8 cellular contexts compared by ENCODE assay signal in genomic region chr5:101390317-101390908, GRCh38.
A peak's percentile ranks its signal among the peaks of the same experiment; 100 is the strongest.
DNase-seq lines count a peak whose midpoint lies in the region; ATAC-seq, FAIRE-seq and TF ChIP-seq lines count a peak whose summit lies in the region.

No MANE protein-coding gene starts in this region.

- TF ChIP-seq CTCF in D721Med (IDR thresholded peaks at IDR 0.05; ENCODE audit: insufficient read depth, missing control alignments) = peak; percentile 78
- TF ChIP-seq CTCF in ascending aorta (IDR thresholded peaks at IDR 0.05) = peak in 2 of 3 experiments; percentile 31 to 46
- peak; percentile 55 to 72 (median 56) for TF ChIP-seq CTCF in keratinocyte (optimal IDR thresholded peaks at IDR 0.05 in 1 of 3, IDR thresholded peaks at IDR 0.05 in 1 of 3, conservative IDR thresholded peaks at IDR 0.05 in 1 of 3; ENCODE audit: extremely low read depth in 1 of 3, insufficient read depth in 2 of 3, low read length in 3 of 3)
- peak in 2 of 3 experiments; percentile 23 to 35 for TF ChIP-seq CTCF in vagina (IDR thresholded peaks at IDR 0.05)

- H3K4me3 ChIP-seq in ascending aorta = no peak overlapping the region
- H3K4me3 ChIP-seq in keratinocyte (ENCODE audit: control insufficient read depth in 2 of 3, extremely low read depth in 1 of 3, insufficient read depth in 2 of 3, low read depth in 1 of 3, low read length in 3 of 3) = no peak overlapping the region
- no peak overlapping the region for H3K4me3 ChIP-seq in vagina

- dilution Hi-C loops in keratinocyte (cut with MboI; ENCODE audit: extremely low pct_ligation_motif_present, low sequenced_read_pairs) = no loop called here

- intact Hi-C loops in ascending aorta (cut with DNase I) (no loop called here), vagina (cut with DNase I) (no loop called here)

- FAIRE-seq in D721Med (lab: Jason Lieb, UNC) (peak; percentile 92), keratinocyte (lab: Jason Lieb, UNC) (peak; percentile 67)

- H3K9me1 ChIP-seq in keratinocyte (ENCODE audit: control insufficient read depth, extremely low read depth, insufficient read depth, low read length) = no peaks in the 10 kb centered on the region

- DNase-seq in D721Med (ENCODE audit: insufficient read length, low spot score) (no peak), NCI-H128 (lab: John Stamatoyannopoulos, UW; ENCODE audit: unreplicated experiment) (peak; percentile 1), ascending aorta (ENCODE audit: low spot score in 2 of 2) (no peak), keratinocyte (ENCODE audit: low read depth, low spot score) (no peak), vagina (ENCODE audit: extremely low spot score in 2 of 2) (no peak)
- no peak for DNase-seq in activated CD4-positive, CD25-positive, alpha-beta regulatory T cell (lab: John Stamatoyannopoulos, UW)
- no peak for DNase-seq in effector CD4-positive, alpha-beta T cell

- ATAC-seq in GM19463 (IDR thresholded peaks at IDR 0.05; ENCODE audit: unreplicated experiment) = peak; percentile 69

- no peak overlapping the region for H2AFZ ChIP-seq in keratinocyte (ENCODE audit: control insufficient read depth, low read length)

- H3K4me1 ChIP-seq in ascending aorta (no peaks in the 10 kb centered on the region), keratinocyte (ENCODE audit: control insufficient read depth, extremely low read depth, insufficient read depth, low read length) (no peaks in the 10 kb centered on the region), vagina (no peaks in the 10 kb centered on the region)

- H4K20me1 ChIP-seq in keratinocyte (ENCODE audit: control insufficient read depth, extremely low read depth, insufficient read depth, low read length) = no peaks in the 10 kb centered on the region

- H3K79me2 ChIP-seq in keratinocyte (ENCODE audit: control insufficient read depth, insufficient read depth, low read length) = no peaks in the 10 kb centered on the region

- no peaks in the 10 kb centered on the region for H3K9me3 ChIP-seq in ascending aorta
- no peaks in the 10 kb centered on the region for H3K9me3 ChIP-seq in keratinocyte (ENCODE audit: control insufficient read depth, low read depth, low read length)
- no peaks in the 10 kb centered on the region for H3K9me3 ChIP-seq in vagina

- no peaks in the 10 kb centered on the region for H3K36me3 ChIP-seq in ascending aorta
- H3K36me3 ChIP-seq in keratinocyte (ENCODE audit: control insufficient read depth in 2 of 2, extremely low read depth in 1 of 2, insufficient read depth in 2 of 2, low read length in 2 of 2) = no peaks in the 10 kb centered on the region
- H3K36me3 ChIP-seq in vagina = no peaks in the 10 kb centered on the region

- H3K4me2 ChIP-seq in keratinocyte (ENCODE audit: control insufficient read depth, extremely low read depth, insufficient read depth, low read depth, low read length) = no peak overlapping the region

- no peak for TF ChIP-seq POLR2A in vagina (IDR thresholded peaks at IDR 0.05)

- H3K9ac ChIP-seq in keratinocyte (ENCODE audit: control insufficient read depth, extremely low read depth, insufficient read depth, low read length) = no peak overlapping the region

- H3K27ac ChIP-seq in ascending aorta = no peak overlapping the region
- H3K27ac ChIP-seq in keratinocyte (ENCODE audit: control insufficient read depth, insufficient read depth, low read length) = no peak overlapping the region
- H3K27ac ChIP-seq in vagina = no peak overlapping the region

- H3K27me3 ChIP-seq in ascending aorta (no peaks in the 10 kb centered on the region), keratinocyte (ENCODE audit: control insufficient read depth, extremely low read depth, insufficient read depth, low read length) (no peaks in the 10 kb centered on the region), vagina (no peaks in the 10 kb centered on the region)
